8 cellular contexts compared by ENCODE assay signal in the genomic region with DNA sequence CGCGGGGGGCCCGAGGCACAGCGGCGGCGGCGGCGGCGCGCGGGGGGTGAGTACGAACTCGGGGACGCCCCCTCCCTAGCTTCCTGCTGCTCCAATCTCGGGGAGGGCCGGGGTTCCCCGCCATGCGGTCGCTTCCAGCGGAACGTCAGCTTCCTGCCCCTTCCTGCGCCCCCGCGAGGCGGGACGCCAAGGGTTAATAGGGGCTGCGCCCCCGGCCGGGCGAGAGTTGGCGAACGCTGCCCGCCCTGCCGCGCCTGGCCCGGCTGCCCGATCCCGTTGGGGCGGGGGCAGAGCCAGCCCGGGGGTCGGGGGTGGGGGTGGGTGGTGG. TPM values are rescaled to one million over a fixed set of nuclear protein-coding genes. Genes with fewer than 3 reads are reported as not detected.
DNase-seq lines count a peak whose midpoint lies in the region; ATAC-seq and TF ChIP-seq lines count a peak whose summit lies in the region.

No MANE protein-coding gene starts in this region.

- peak; percentile 72 for DNase-seq in activated CD4-positive, alpha-beta T cell treated with anti-CD3 and anti-CD28 coated beads, Interleukin-2, amount 10 ng/mL, durations not matched to agents 24 days and 14 days
- no peak for DNase-seq in activated CD4-positive, alpha-beta T cell treated with anti-CD3 and anti-CD28 coated beads, Interleukin-2, amount 50 U/mL, for 1 hour
- DNase-seq in memory B cell (ENCODE audit: low spot score in 2 of 2) (no peak), tibial nerve (ENCODE audit: low spot score in 2 of 2) (no peak), GM19238 (ENCODE audit: insufficient read length, low spot score) (no peak)

- H3K27me3 ChIP-seq in tibial nerve = peaks cover 0 to 24% of the 10 kb centered on the region in 2 donors

- TF ChIP-seq CTCF in brain (conservative IDR thresholded peaks at IDR 0.05) (no peak), tibial nerve (IDR thresholded peaks at IDR 0.05) (no peak)

- TF ChIP-seq EP300 in tibial nerve (IDR thresholded peaks at IDR 0.05) = no peak

- peak overlapping the region; percentile 52 to 73 (median 58) for H3K4me3 ChIP-seq in tibial nerve

- WGBS in tibial nerve, 2 donors = no CpG with 5 or more reads among the region's 41 CpGs

- H3K27me3 Mint-ChIP-seq in activated CD4-positive, alpha-beta T cell treated with anti-CD3 and anti-CD28 coated beads, Interleukin-2, amount 10 ng/mL, durations not matched to agents 24 days and 14 days = peaks cover 43% of the 10 kb centered on the region
- H3K27me3 Mint-ChIP-seq in brain (peaks cover 48% of the 10 kb centered on the region), memory B cell (peaks cover 30% of the 10 kb centered on the region)

- peaks cover 1% of the 10 kb centered on the region for H3K36me3 Mint-ChIP-seq in activated CD4-positive, alpha-beta T cell treated with anti-CD3 and anti-CD28 coated beads, Interleukin-2, amount 10 ng/mL, durations not matched to agents 24 days and 14 days (ENCODE audit: low read depth)
- peaks cover 3% of the 10 kb centered on the region for H3K36me3 Mint-ChIP-seq in brain
- H3K36me3 Mint-ChIP-seq in memory B cell = no peaks in the 10 kb centered on the region

- no peaks in the 10 kb centered on the region for H3K36me3 ChIP-seq in tibial nerve

- ATAC-seq in memory B cell (ENCODE audit: low read depth) (no peak), HG03442 (IDR thresholded peaks at IDR 0.05; ENCODE audit: unreplicated experiment) (no peak), GM21723 (IDR thresholded peaks at IDR 0.05; ENCODE audit: unreplicated experiment) (no peak)

- TF ChIP-seq POLR2A in tibial nerve (IDR thresholded peaks at IDR 0.05) = no peak

- intact Hi-C loops in activated CD4-positive, alpha-beta T cell treated with anti-CD3 and anti-CD28 coated beads, Interleukin-2, amount 10 ng/mL, durations not matched to agents 24 days and 14 days (cut with micrococcal nuclease) = loop anchor here (1.0 to 10.0 kb wide), 4 partner anchors 49 to 229 kb away; a partner anchor contains a TSS

- no peak overlapping the region for H3K27ac Mint-ChIP-seq in activated CD4-positive, alpha-beta T cell treated with anti-CD3 and anti-CD28 coated beads, Interleukin-2, amount 10 ng/mL, durations not matched to agents 24 days and 14 days
- peak overlapping the region in 2 of 5 experiments; percentile 94 to 96 for H3K27ac Mint-ChIP-seq in brain
- no peak overlapping the region for H3K27ac Mint-ChIP-seq in memory B cell

- no peaks in the 10 kb centered on the region for H3K9me3 ChIP-seq in tibial nerve

- peak overlapping the region; percentile 71 to 92 (median 82) for H3K27ac ChIP-seq in tibial nerve

- H3K9me3 Mint-ChIP-seq in activated CD4-positive, alpha-beta T cell treated with anti-CD3 and anti-CD28 coated beads, Interleukin-2, amount 10 ng/mL, durations not matched to agents 24 days and 14 days = no peaks in the 10 kb centered on the region
- H3K9me3 Mint-ChIP-seq in brain (peaks cover 0 to 5% (median 0%) of the 10 kb centered on the region in 5 experiments), memory B cell (no peaks in the 10 kb centered on the region)

- H3K4me1 Mint-ChIP-seq in activated CD4-positive, alpha-beta T cell treated with anti-CD3 and anti-CD28 coated beads, Interleukin-2, amount 10 ng/mL, durations not matched to agents 24 days and 14 days = peaks cover 16% of the 10 kb centered on the region
- H3K4me1 Mint-ChIP-seq in brain (peaks cover 52% of the 10 kb centered on the region), memory B cell (peaks cover 13% of the 10 kb centered on the region)

- peak overlapping the region; percentile 98 for H3K4me3 Mint-ChIP-seq in activated CD4-positive, alpha-beta T cell treated with anti-CD3 and anti-CD28 coated beads, Interleukin-2, amount 10 ng/mL, durations not matched to agents 24 days and 14 days
- H3K4me3 Mint-ChIP-seq in brain (peak overlapping the region; percentile 80 to 96 (median 94)), memory B cell (peak overlapping the region; percentile 42)

- H3K4me1 ChIP-seq in tibial nerve = peaks cover 0 to 48% (median 7%) of the 10 kb centered on the region in 4 donors

RNA-seq across cellular contexts. Expression of a gene that starts 0.6 kb away (rescaled TPM):
- total RNA-seq in activated CD4-positive, alpha-beta T cell treated with anti-CD3 and anti-CD28 coated beads, Interleukin-2, amount 10 ng/mL, durations not matched to agents 24 days and 14 days = 8.5 and 9.7 TPM in 2 replicates
- polyA plus RNA-seq in brain (ENCODE audit: insufficient read depth, low read depth, low replicate concordance) = 0.17 TPM
- 10 to 100 TPM; 14.9 to 55.8 (median 27.7) TPM for total RNA-seq in tibial nerve

RNA-seq across cellular contexts. Expression of a gene that starts 56.8 kb away (rescaled TPM):
- total RNA-seq in activated CD4-positive, alpha-beta T cell treated with anti-CD3 and anti-CD28 coated beads, Interleukin-2, amount 10 ng/mL, durations not matched to agents 24 days and 14 days = not detected in 2 replicates
- polyA plus RNA-seq in brain (ENCODE audit: insufficient read depth, low read depth, low replicate concordance) = not detected
- total RNA-seq in tibial nerve = not detected

Comparison
In these comparisons a context has a peak if more than half of its experiments do, and no peak if none do; other contexts are left out.
1. H3K4me3 Mint-ChIP-seq: peak in every context shown above with its lines; median percentile 98 in activated CD4-positive, alpha-beta T cell treated with anti-CD3 and anti-CD28 coated beads, Interleukin-2, amount 10 ng/mL, durations not matched to agents 24 days and 14 days; 94 in brain; 42 in memory B cell.